ENCODE assay signal across 2 cellular contexts in the genomic region with DNA sequence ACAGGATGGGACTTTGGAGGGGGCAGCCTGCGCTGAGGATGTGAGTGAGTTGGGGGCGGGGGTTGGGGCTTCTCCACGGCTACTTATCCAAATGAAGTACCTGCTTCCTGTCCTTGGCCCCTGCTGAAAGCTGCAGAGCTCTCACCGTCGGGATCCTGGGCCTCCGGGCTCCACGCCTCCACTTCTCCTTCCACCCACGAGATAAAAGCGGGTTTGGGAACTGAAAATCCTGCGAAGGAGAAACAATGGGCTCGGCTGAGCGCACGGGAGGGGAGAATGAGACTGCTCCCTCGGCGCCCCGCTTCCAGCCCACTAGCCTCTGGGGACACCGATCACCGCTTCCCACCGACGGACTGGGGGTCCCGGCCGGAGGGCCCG.
TF ChIP-seq lines count a peak whose summit lies in the region.

No MANE protein-coding gene starts in this region.

TF ChIP-seq in liver, 16 proteins besides CTCF, POLR2A, EP300 and RAD21:
- TF ChIP-seq YY1 (IDR thresholded peaks at IDR 0.05) (no peak), RXRA (IDR thresholded peaks at IDR 0.05) (no peak), SP1 (IDR thresholded peaks at IDR 0.05) (no peak), TAF1 (conservative IDR thresholded peaks at IDR 0.05) (no peak), FOXA2 (IDR thresholded peaks at IDR 0.05) (no peak), ZBTB33 (IDR thresholded peaks at IDR 0.05) (no peak), JUND (IDR thresholded peaks at IDR 0.05) (no peak)
- TF ChIP-seq, protein P1, sequence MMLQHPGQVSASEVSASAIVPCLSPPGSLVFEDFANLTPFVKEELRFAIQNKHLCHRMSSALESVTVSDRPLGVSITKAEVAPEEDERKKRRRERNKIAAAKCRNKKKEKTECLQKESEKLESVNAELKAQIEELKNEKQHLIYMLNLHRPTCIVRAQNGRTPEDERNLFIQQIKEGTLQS (IDR thresholded peaks at IDR 0.05), result no peak

TF ChIP-seq in HepG2, 621 proteins besides CTCF, POLR2A, EP300 and RAD21:
- TF ChIP-seq, protein P2, sequence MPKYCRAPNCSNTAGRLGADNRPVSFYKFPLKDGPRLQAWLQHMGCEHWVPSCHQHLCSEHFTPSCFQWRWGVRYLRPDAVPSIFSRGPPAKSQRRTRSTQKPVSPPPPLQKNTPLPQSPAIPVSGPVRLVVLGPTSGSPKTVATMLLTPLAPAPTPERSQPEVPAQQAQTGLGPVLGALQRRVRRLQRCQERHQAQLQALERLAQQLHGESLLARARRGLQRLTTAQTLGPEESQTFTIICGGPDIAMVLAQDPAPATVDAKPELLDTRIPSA (CRISPR knock-in tag; IDR thresholded peaks at IDR 0.05; ENCODE audit: borderline replicate concordance), result no peak
TF ChIP-seq in HepG2: peak in this region for 0.
